ENCODE assay signal across 27 cellular contexts in the genomic region with DNA sequence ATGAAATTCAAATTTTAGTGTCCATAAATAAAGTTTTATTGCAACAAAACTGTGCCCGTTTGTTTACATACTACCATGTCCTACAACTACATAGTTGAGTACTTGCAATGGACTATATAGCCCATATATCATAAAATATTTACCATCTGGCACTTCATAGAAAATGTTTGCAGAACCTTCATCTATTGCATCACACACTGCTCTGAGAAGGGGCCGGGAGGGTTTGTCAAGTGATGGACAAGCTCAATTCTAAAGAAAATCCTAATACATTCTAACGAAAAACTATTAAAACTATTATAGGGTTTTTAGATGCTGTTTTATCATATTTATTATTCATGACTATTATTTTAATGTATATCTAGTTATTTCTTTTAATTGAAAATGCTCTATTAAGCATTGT. TPM values are rescaled to one million over a fixed set of nuclear protein-coding genes. Genes with fewer than 3 reads are reported as not detected.
"Had no signal": no experiment of that assay in that cellular context is flagged by ENCODE, and none has a peak within 500 bp of the region (broad histone marks: within the 10 kb centered on the region; RNA-seq: fewer than 3 reads in every experiment).

No MANE protein-coding gene starts in this region.

- H3K4me1 ChIP-seq: heart right ventricle, parathyroid adenoma, psoas muscle, tibial artery, upper lobe of right lung, vagina had no signal

- H2AFZ ChIP-seq: parathyroid adenoma had no signal

- H3K9me3 ChIP-seq: psoas muscle, tibial artery, upper lobe of right lung, vagina had no signal

- H3K36me3 ChIP-seq: heart right ventricle, spleen, tibial artery, upper lobe of right lung, vagina had no signal

- H3K27me3 ChIP-seq: spleen, tibial artery, upper lobe of right lung, vagina had no signal

- DNase-seq: dorsolateral prefrontal cortex; effector CD8-positive, alpha-beta T cell; foreskin melanocyte; heart right ventricle; hypothalamus; kidney glomerular epithelial cell; mammary epithelial cell; naive thymus-derived CD4-positive, alpha-beta T cell; nephron progenitor cell; psoas muscle; retina; spleen; stimulated activated CD4-positive, alpha-beta T cell treated with anti-CD3 and anti-CD28 coated beads, Interleukin-15, amount 100 ng/mL, for 24 hours; stimulated activated CD4-positive, alpha-beta T cell treated with anti-CD3 and anti-CD28 coated beads, Interleukin-1b, Interleukin-23, amount 100 ng/mL, for 48 hours; stimulated activated CD4-positive, alpha-beta T cell treated with anti-CD3 and anti-CD28 coated beads, Interleukin-4, amount 100 ng/mL, for 24 hours; tibial artery; upper lobe of right lung had no signal

- ATAC-seq: heart right ventricle; left lobe of liver; naive thymus-derived CD4-positive, alpha-beta T cell; psoas muscle; sciatic nerve; stimulated activated memory B cell treated with anti-CD40 and anti-IgM and Interleukin-4, amounts not matched to agents 10 μg/mL and 1 μg/mL and 100 μg/mL, for 72 hours; upper lobe of right lung had no signal

- H3K27ac ChIP-seq: dorsolateral prefrontal cortex, heart right ventricle, parathyroid adenoma, psoas muscle, spleen, tibial artery, upper lobe of right lung, vagina had no signal

- H3K79me2 ChIP-seq: parathyroid adenoma had no signal

- H3K9ac ChIP-seq: parathyroid adenoma had no signal

- H3K4me3 ChIP-seq: dorsolateral prefrontal cortex, heart right ventricle, psoas muscle, spleen, tibial artery, upper lobe of right lung, vagina had no signal

RNA-seq across cellular contexts. Expression of a gene that starts 35.9 kb away (rescaled TPM):
- total RNA-seq: heart right ventricle; left lobe of liver; lower leg skin; mammary epithelial cell; mesenteric fat pad; mononuclear cell; naive thymus-derived CD4-positive, alpha-beta T cell; psoas muscle; sciatic nerve; skeletal muscle tissue; spleen; temporal lobe; upper lobe of right lung; vagina had no signal
